Comparison of ENCODE assay signal across 1 cellular context in genomic region chr5:82419559-82420332, GRCh38.
TF ChIP-seq lines count a peak whose summit lies in the region.

No MANE protein-coding gene starts in this region.

TF ChIP-seq in SK-N-SH treated with all-trans-retinoic acid at 6 μM for 48 hours, 23 proteins besides CTCF, POLR2A, EP300 and RAD21 (continued from another document):
- TF ChIP-seq, protein P1, sequence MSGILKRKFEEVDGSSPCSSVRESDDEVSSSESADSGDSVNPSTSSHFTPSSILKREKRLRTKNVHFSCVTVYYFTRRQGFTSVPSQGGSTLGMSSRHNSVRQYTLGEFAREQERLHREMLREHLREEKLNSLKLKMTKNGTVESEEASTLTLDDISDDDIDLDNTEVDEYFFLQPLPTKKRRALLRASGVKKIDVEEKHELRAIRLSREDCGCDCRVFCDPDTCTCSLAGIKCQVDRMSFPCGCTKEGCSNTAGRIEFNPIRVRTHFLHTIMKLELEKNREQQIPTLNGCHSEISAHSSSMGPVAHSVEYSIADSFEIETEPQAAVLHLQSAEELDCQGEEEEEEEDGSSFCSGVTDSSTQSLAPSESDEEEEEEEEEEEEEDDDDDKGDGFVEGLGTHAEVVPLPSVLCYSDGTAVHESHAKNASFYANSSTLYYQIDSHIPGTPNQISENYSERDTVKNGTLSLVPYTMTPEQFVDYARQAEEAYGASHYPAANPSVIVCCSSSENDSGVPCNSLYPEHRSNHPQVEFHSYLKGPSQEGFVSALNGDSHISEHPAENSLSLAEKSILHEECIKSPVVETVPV (CRISPR knock-in tag; IDR thresholded peaks at IDR 0.05): no peak
- TF ChIP-seq RARB (CRISPR knock-in tag; IDR thresholded peaks at IDR 0.05) (no peak), GLIS3 (CRISPR knock-in tag; IDR thresholded peaks at IDR 0.05) (no peak), POU6F1 (CRISPR knock-in tag; IDR thresholded peaks at IDR 0.05; ENCODE audit: borderline replicate concordance, low read depth) (no peak), CREB5 (CRISPR knock-in tag; IDR thresholded peaks at IDR 0.05; ENCODE audit: low read depth) (no peak), PATZ1 (CRISPR knock-in tag; IDR thresholded peaks at IDR 0.05; ENCODE audit: borderline replicate concordance) (no peak), TOX (CRISPR knock-in tag; IDR thresholded peaks at IDR 0.05; ENCODE audit: borderline replicate concordance) (no peak), CSDC2 (CRISPR knock-in tag; IDR thresholded peaks at IDR 0.05) (no peak), BACH2 (CRISPR knock-in tag; IDR thresholded peaks at IDR 0.05; ENCODE audit: borderline replicate concordance) (no peak), ZNF70 (CRISPR knock-in tag; IDR thresholded peaks at IDR 0.05) (no peak), SNAI2 (CRISPR knock-in tag; IDR thresholded peaks at IDR 0.05) (no peak), TCF4 (CRISPR knock-in tag; IDR thresholded peaks at IDR 0.05; ENCODE audit: borderline replicate concordance) (no peak)
